In the genomic region with DNA sequence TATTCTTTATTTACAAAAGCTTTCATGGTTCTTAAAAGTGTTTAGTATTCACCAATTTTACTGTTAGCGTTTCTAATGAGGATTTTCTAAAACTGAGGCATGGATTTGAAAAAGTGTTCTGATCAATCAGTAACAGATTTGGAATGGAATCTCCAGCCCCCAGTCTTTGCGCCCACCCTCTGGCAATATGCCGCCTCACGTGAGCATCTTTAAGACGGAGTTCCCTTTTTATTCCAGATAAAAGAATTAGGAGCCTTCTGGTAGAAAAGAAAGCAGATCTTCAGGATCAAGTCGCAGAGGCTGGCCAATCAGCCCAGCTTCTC, we compare ENCODE assay signal across 1 cellular context.
A peak's percentile ranks its signal among the peaks of the same experiment; 100 is the strongest.
TF ChIP-seq lines count a peak whose summit lies in the region.

No MANE protein-coding gene starts in this region.

TF ChIP-seq in HepG2, 621 proteins besides CTCF, POLR2A, EP300 and RAD21:
- TF ChIP-seq MAFF (IDR thresholded peaks at IDR 0.05; ENCODE audit: low read depth, low read length) (no peak), HOXA9 (CRISPR knock-in tag; IDR thresholded peaks at IDR 0.05; ENCODE audit: borderline replicate concordance) (no peak), FOSL2 (CRISPR knock-in tag; IDR thresholded peaks at IDR 0.05) (no peak), ZFP90 (CRISPR knock-in tag; IDR thresholded peaks at IDR 0.05; ENCODE audit: borderline replicate concordance) (no peak), GFI1 (CRISPR knock-in tag; IDR thresholded peaks at IDR 0.05; ENCODE audit: borderline replicate concordance) (no peak), RNF2 (conservative IDR thresholded peaks at IDR 0.05; ENCODE audit: low read depth) (no peak), ZNF562 (CRISPR knock-in tag; IDR thresholded peaks at IDR 0.05; ENCODE audit: borderline replicate concordance) (no peak), HNRNPUL1 (IDR thresholded peaks at IDR 0.05; ENCODE audit: low read depth, low read length) (no peak), CBX1 (IDR thresholded peaks at IDR 0.05; ENCODE audit: low read depth) (no peak), NCOA1 (CRISPR knock-in tag; IDR thresholded peaks at IDR 0.05) (no peak), ZNF543 (CRISPR knock-in tag; IDR thresholded peaks at IDR 0.05) (0 out of 2 replicates have a peak, but pooled peaks have one; percentile 36), CENPT (CRISPR knock-in tag; IDR thresholded peaks at IDR 0.05; ENCODE audit: low read depth) (no peak), ZNF33A (CRISPR knock-in tag; IDR thresholded peaks at IDR 0.05; ENCODE audit: borderline replicate concordance) (no peak), ZNF674 (CRISPR knock-in tag; IDR thresholded peaks at IDR 0.05; ENCODE audit: low read depth) (no peak), MTA1 (CRISPR knock-in tag; IDR thresholded peaks at IDR 0.05; ENCODE audit: borderline replicate concordance) (no peak), BHLHE40 (IDR thresholded peaks at IDR 0.05; ENCODE audit: low read length) (0 out of 2 replicates have a peak, but pooled peaks have one; percentile 9), KLF15 (CRISPR knock-in tag; IDR thresholded peaks at IDR 0.05; ENCODE audit: borderline replicate concordance) (no peak)
- TF ChIP-seq, protein P1, sequence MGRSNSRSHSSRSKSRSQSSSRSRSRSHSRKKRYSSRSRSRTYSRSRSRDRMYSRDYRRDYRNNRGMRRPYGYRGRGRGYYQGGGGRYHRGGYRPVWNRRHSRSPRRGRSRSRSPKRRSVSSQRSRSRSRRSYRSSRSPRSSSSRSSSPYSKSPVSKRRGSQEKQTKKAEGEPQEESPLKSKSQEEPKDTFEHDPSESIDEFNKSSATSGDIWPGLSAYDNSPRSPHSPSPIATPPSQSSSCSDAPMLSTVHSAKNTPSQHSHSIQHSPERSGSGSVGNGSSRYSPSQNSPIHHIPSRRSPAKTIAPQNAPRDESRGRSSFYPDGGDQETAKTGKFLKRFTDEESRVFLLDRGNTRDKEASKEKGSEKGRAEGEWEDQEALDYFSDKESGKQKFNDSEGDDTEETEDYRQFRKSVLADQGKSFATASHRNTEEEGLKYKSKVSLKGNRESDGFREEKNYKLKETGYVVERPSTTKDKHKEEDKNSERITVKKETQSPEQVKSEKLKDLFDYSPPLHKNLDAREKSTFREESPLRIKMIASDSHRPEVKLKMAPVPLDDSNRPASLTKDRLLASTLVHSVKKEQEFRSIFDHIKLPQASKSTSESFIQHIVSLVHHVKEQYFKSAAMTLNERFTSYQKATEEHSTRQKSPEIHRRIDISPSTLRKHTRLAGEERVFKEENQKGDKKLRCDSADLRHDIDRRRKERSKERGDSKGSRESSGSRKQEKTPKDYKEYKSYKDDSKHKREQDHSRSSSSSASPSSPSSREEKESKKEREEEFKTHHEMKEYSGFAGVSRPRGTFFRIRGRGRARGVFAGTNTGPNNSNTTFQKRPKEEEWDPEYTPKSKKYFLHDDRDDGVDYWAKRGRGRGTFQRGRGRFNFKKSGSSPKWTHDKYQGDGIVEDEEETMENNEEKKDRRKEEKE (IDR thresholded peaks at IDR 0.05): no peak
- TF ChIP-seq, protein P2, sequence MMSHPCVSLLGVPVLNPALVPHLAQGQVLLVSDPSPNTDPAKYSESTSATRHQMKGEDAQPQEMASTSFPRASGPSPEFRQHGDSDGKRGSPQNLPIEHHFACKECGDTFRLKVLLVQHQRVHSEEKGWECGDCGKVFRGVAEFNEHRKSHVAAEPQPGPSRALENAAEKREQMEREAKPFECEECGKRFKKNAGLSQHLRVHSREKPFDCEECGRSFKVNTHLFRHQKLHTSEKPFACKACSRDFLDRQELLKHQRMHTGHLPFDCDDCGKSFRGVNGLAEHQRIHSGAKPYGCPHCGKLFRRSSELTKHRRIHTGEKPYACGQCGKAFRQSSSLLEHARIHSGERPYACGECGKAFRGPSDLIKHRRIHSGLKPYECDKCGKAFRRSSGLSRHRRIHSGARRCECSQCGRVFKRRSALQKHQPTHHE (CRISPR knock-in tag; IDR thresholded peaks at IDR 0.05; ENCODE audit: borderline replicate concordance): no peak
- TF ChIP-seq, protein P3, sequence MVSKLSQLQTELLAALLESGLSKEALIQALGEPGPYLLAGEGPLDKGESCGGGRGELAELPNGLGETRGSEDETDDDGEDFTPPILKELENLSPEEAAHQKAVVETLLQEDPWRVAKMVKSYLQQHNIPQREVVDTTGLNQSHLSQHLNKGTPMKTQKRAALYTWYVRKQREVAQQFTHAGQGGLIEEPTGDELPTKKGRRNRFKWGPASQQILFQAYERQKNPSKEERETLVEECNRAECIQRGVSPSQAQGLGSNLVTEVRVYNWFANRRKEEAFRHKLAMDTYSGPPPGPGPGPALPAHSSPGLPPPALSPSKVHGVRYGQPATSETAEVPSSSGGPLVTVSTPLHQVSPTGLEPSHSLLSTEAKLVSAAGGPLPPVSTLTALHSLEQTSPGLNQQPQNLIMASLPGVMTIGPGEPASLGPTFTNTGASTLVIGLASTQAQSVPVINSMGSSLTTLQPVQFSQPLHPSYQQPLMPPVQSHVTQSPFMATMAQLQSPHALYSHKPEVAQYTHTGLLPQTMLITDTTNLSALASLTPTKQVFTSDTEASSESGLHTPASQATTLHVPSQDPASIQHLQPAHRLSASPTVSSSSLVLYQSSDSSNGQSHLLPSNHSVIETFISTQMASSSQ (IDR thresholded peaks at IDR 0.05; ENCODE audit: low read depth): no peak
- TF ChIP-seq, protein P3 (CRISPR knock-in tag; IDR thresholded peaks at IDR 0.05; ENCODE audit: borderline replicate concordance): 0 out of 2 replicates have a peak, but pooled peaks have one; percentile 7
- TF ChIP-seq, protein P4, sequence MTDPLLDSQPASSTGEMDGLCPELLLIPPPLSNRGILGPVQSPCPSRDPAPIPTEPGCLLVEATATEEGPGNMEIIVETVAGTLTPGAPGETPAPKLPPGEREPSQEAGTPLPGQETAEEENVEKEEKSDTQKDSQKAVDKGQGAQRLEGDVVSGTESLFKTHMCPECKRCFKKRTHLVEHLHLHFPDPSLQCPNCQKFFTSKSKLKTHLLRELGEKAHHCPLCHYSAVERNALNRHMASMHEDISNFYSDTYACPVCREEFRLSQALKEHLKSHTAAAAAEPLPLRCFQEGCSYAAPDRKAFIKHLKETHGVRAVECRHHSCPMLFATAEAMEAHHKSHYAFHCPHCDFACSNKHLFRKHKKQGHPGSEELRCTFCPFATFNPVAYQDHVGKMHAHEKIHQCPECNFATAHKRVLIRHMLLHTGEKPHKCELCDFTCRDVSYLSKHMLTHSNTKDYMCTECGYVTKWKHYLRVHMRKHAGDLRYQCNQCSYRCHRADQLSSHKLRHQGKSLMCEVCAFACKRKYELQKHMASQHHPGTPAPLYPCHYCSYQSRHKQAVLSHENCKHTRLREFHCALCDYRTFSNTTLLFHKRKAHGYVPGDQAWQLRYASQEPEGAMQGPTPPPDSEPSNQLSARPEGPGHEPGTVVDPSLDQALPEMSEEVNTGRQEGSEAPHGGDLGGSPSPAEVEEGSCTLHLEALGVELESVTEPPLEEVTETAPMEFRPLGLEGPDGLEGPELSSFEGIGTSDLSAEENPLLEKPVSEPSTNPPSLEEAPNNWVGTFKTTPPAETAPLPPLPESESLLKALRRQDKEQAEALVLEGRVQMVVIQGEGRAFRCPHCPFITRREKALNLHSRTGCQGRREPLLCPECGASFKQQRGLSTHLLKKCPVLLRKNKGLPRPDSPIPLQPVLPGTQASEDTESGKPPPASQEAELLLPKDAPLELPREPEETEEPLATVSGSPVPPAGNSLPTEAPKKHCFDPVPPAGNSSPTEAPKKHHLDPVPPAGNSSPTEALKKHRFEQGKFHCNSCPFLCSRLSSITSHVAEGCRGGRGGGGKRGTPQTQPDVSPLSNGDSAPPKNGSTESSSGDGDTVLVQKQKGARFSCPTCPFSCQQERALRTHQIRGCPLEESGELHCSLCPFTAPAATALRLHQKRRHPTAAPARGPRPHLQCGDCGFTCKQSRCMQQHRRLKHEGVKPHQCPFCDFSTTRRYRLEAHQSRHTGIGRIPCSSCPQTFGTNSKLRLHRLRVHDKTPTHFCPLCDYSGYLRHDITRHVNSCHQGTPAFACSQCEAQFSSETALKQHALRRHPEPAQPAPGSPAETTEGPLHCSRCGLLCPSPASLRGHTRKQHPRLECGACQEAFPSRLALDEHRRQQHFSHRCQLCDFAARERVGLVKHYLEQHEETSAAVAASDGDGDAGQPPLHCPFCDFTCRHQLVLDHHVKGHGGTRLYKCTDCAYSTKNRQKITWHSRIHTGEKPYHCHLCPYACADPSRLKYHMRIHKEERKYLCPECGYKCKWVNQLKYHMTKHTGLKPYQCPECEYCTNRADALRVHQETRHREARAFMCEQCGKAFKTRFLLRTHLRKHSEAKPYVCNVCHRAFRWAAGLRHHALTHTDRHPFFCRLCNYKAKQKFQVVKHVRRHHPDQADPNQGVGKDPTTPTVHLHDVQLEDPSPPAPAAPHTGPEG (CRISPR knock-in tag; IDR thresholded peaks at IDR 0.05): no peak
- TF ChIP-seq, protein P5, sequence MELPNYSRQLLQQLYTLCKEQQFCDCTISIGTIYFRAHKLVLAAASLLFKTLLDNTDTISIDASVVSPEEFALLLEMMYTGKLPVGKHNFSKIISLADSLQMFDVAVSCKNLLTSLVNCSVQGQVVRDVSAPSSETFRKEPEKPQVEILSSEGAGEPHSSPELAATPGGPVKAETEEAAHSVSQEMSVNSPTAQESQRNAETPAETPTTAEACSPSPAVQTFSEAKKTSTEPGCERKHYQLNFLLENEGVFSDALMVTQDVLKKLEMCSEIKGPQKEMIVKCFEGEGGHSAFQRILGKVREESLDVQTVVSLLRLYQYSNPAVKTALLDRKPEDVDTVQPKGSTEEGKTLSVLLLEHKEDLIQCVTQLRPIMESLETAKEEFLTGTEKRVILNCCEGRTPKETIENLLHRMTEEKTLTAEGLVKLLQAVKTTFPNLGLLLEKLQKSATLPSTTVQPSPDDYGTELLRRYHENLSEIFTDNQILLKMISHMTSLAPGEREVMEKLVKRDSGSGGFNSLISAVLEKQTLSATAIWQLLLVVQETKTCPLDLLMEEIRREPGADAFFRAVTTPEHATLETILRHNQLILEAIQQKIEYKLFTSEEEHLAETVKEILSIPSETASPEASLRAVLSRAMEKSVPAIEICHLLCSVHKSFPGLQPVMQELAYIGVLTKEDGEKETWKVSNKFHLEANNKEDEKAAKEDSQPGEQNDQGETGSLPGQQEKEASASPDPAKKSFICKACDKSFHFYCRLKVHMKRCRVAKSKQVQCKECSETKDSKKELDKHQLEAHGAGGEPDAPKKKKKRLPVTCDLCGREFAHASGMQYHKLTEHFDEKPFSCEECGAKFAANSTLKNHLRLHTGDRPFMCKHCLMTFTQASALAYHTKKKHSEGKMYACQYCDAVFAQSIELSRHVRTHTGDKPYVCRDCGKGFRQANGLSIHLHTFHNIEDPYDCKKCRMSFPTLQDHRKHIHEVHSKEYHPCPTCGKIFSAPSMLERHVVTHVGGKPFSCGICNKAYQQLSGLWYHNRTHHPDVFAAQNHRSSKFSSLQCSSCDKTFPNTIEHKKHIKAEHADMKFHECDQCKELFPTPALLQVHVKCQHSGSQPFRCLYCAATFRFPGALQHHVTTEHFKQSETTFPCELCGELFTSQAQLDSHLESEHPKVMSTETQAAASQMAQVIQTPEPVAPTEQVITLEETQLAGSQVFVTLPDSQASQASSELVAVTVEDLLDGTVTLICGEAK (IDR thresholded peaks at IDR 0.05): no peak
- TF ChIP-seq, protein P5 (CRISPR knock-in tag; IDR thresholded peaks at IDR 0.05): no peak
